In the genomic region with DNA sequence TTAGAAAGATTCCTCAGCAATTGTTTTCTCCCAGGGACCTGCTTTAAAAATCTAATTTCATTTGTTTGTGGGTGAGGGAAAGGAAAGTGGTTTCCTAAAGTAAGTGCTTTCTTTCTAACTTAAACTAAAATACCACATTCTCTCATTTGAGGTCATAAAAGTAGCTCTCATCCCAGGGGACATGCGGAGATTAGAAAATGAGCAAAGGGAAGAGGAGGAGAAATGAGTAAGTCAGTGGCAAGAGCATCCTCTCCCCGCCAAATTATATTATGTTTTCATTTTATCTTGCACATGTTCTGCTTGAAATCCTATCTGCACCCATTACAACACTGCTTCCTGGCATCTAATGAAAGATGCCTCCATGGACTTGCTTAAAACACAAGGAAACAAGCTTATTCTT, we compare ENCODE assay signal across 18 cellular contexts.
DNase-seq lines count a peak whose midpoint lies in the region; ATAC-seq and TF ChIP-seq lines count a peak whose summit lies in the region.
"Had no signal": no experiment of that assay in that cellular context is flagged by ENCODE, and none has a peak within 500 bp of the region (broad histone marks: within the 10 kb centered on the region; RNA-seq: fewer than 3 reads in every experiment).

No MANE protein-coding gene starts in this region.

- no peak overlapping the region for H2BK5ac ChIP-seq in neuronal stem cell (ENCODE audit: low read length)

- H3K4me3 ChIP-seq in AG10803 (ENCODE audit: low read length) (no peak overlapping the region), psoas muscle (no peak overlapping the region), neuronal stem cell (ENCODE audit: low read length in 2 of 2) (no peak overlapping the region)
- H3K4me3 ChIP-seq: SJCRH30 had no signal

- DNase-seq in AG10803 (ENCODE audit: low read depth) (peak; percentile 80), SK-N-DZ (ENCODE audit: low spot score) (peak; percentile 59), fibroblast of the conjunctiva (ENCODE audit: low read depth) (peak; percentile 75), psoas muscle (no peak), dermis blood vessel endothelial cell (no peak), neuronal stem cell (ENCODE audit: low spot score) (no peak), UCSD-AML1 (lab: John Stamatoyannopoulos, UW; ENCODE audit: unreplicated experiment) (no peak), cerebellar cortex (ENCODE audit: low spot score) (no peak)
- DNase-seq: activated CD4-positive, alpha-beta T cell treated with anti-CD3 and anti-CD28 coated beads for 48 hours; activated naive CD4-positive, alpha-beta T cell treated with anti-CD3 and anti-CD28 coated beads, Interleukin-2, amount 10 ng/mL, durations not matched to agents 7 days and 5 days; activated T-cell treated with anti-CD3 and anti-CD28 coated beads for 4 hours; glutamatergic neuron; KG1; NCI-H1417 treated with DMSO at 0.1 percent for 48 hours; NCI-H446; stimulated activated naive CD4-positive, alpha-beta T cell; T1000 had no signal

- H3K36me3 ChIP-seq in psoas muscle (ENCODE audit: insufficient read depth in 1 of 2, low read depth in 1 of 2) (no peaks in the 10 kb centered on the region), neuronal stem cell (replicated peaks in 1 of 2; ENCODE audit: control insufficient read depth in 2 of 2, insufficient read depth in 2 of 2, low read length in 2 of 2) (no peaks in the 10 kb centered on the region)
- H3K36me3 ChIP-seq: SJCRH30 had no signal

- H3K4me1 ChIP-seq in psoas muscle: no peaks in the 10 kb centered on the region
- no peaks in the 10 kb centered on the region for H3K4me1 ChIP-seq in neuronal stem cell (ENCODE audit: control insufficient read depth in 2 of 2, insufficient read depth in 1 of 2, low read depth in 1 of 2, low read length in 2 of 2)

- H2AK5ac ChIP-seq in neuronal stem cell (ENCODE audit: low read depth, low read length): no peak overlapping the region

- no peak overlapping the region for H2BK120ac ChIP-seq in neuronal stem cell (ENCODE audit: low read depth, low read length)

- no peaks in the 10 kb centered on the region for H3K79me1 ChIP-seq in neuronal stem cell (ENCODE audit: low read depth, low read length)

- intact Hi-C loops in psoas muscle (cut with DNase I): no loop called here

- no peak overlapping the region for H4K91ac ChIP-seq in neuronal stem cell (ENCODE audit: low read depth, low read length, poor library complexity)

- no peak for ATAC-seq in psoas muscle

- 38 to 70% (median 57%) methylated on average over 2 of the region's 2 CpGs for WGBS in psoas muscle, 3 donors
- WGBS in neuronal stem cell (ENCODE audit: extremely low coverage in 2 of 2, insufficient read length in 2 of 2, insufficient replicate concordance in 1 of 2), 2 donors: no CpG with 5 or more reads among the region's 2 CpGs

- H2BK15ac ChIP-seq in neuronal stem cell (ENCODE audit: low read length): no peak overlapping the region

- H2BK12ac ChIP-seq in neuronal stem cell (ENCODE audit: low read length): no peak overlapping the region

- H3K18ac ChIP-seq in neuronal stem cell (ENCODE audit: low read length): no peak overlapping the region

- no peak overlapping the region for H3K4me2 ChIP-seq in neuronal stem cell (ENCODE audit: insufficient read depth, low read length, poor library complexity, severe bottlenecking)

- no peak overlapping the region for H3K4ac ChIP-seq in neuronal stem cell (ENCODE audit: low read length)

- no peak overlapping the region for H3K23ac ChIP-seq in neuronal stem cell (ENCODE audit: low read depth, low read length, poor library complexity)

- H3K9ac ChIP-seq in neuronal stem cell (ENCODE audit: low read depth, low read length, poor library complexity): no peak overlapping the region

- H3K14ac ChIP-seq in neuronal stem cell (ENCODE audit: low read length): no peak overlapping the region

- no peak overlapping the region for H2AFZ ChIP-seq in neuronal stem cell (ENCODE audit: low read length)

- TF ChIP-seq CTCF in AG10803 (conservative IDR thresholded peaks at IDR 0.05; ENCODE audit: low read length) (no peak), psoas muscle (IDR thresholded peaks at IDR 0.05) (no peak)

- H3K27me3 ChIP-seq in psoas muscle (ENCODE audit: insufficient read depth in 3 of 3, low read length in 2 of 3) (no peaks in the 10 kb centered on the region), neuronal stem cell (ENCODE audit: control insufficient read depth in 3 of 3, insufficient read depth in 3 of 3, low read depth in 1 of 3, low read length in 3 of 3) (no peaks in the 10 kb centered on the region)
- H3K27me3 ChIP-seq: SJCRH30 had no signal

- H3K27ac ChIP-seq in psoas muscle (peak overlapping the region; percentile 41), neuronal stem cell (replicated peaks; ENCODE audit: low read length) (no peak overlapping the region)
- H3K27ac ChIP-seq: SJCRH30 had no signal

- no peak overlapping the region for H4K8ac ChIP-seq in neuronal stem cell (ENCODE audit: low read depth, low read length)

- peaks cover 3% of the 10 kb centered on the region for H3K9me3 ChIP-seq in psoas muscle
- no peaks in the 10 kb centered on the region for H3K9me3 ChIP-seq in neuronal stem cell (replicated peaks in 1 of 2; ENCODE audit: control insufficient read depth in 2 of 2, insufficient read depth in 1 of 2, low read depth in 1 of 2, low read length in 2 of 2)
- H3K9me3 ChIP-seq: SJCRH30 had no signal

Comparison
In these comparisons a context has a peak if more than half of its experiments do, and no peak if none do; other contexts are left out.
1. DNase-seq: peak in AG10803 (single experiment), SK-N-DZ (single experiment) and fibroblast of the conjunctiva (single experiment); none in psoas muscle (0 of 2), dermis blood vessel endothelial cell (single experiment), neuronal stem cell (single experiment), UCSD-AML1 (single experiment) and cerebellar cortex (single experiment).